In genomic region chr13:29566864-29567263, GRCh38 we compare ENCODE assay signal across 24 cellular contexts. TPM values are rescaled to one million over a fixed set of nuclear protein-coding genes. Genes with fewer than 3 reads are reported as not detected.
DNase-seq lines count a peak whose midpoint lies in the region; ATAC-seq, FAIRE-seq and TF ChIP-seq lines count a peak whose summit lies in the region.
"Had no signal": no experiment of that assay in that cellular context is flagged by ENCODE, and none has a peak within 500 bp of the region (broad histone marks: within the 10 kb centered on the region; RNA-seq: fewer than 3 reads in every experiment).

No MANE protein-coding gene starts in this region.

- ATAC-seq in GM21786 (IDR thresholded peaks at IDR 0.05; ENCODE audit: unreplicated experiment), result no peak
- ATAC-seq: left ventricle myocardium superior had no signal

- H3K4me3 ChIP-seq in keratinocyte (ENCODE audit: control insufficient read depth in 2 of 3, extremely low read depth in 1 of 3, insufficient read depth in 2 of 3, low read depth in 1 of 3, low read length in 3 of 3) (no peak overlapping the region), WERI-Rb-1 (ENCODE audit: low read depth, low read length) (no peak overlapping the region)
- H3K4me3 ChIP-seq: ovary, SJSA1, skin epidermis, upper lobe of left lung had no signal

- H3K9me1 ChIP-seq in keratinocyte (ENCODE audit: control insufficient read depth, extremely low read depth, insufficient read depth, low read length), result peaks cover 21% of the 10 kb centered on the region

- H3K27me3 ChIP-seq in keratinocyte (ENCODE audit: control insufficient read depth, extremely low read depth, insufficient read depth, low read length) (no peaks in the 10 kb centered on the region), WERI-Rb-1 (ENCODE audit: insufficient read depth, low read depth, severe bottlenecking) (no peaks in the 10 kb centered on the region)
- H3K27me3 ChIP-seq: ovary, SJSA1, upper lobe of left lung had no signal

- peaks cover 81% of the 10 kb centered on the region for H3K4me1 ChIP-seq in keratinocyte (ENCODE audit: control insufficient read depth, extremely low read depth, insufficient read depth, low read length)
- H3K4me1 ChIP-seq: upper lobe of left lung had no signal

- H4K20me1 ChIP-seq in keratinocyte (ENCODE audit: control insufficient read depth, extremely low read depth, insufficient read depth, low read length), result peaks cover 55% of the 10 kb centered on the region

- peaks cover 99% of the 10 kb centered on the region for H3K79me2 ChIP-seq in keratinocyte (ENCODE audit: control insufficient read depth, insufficient read depth, low read length)

- no peak for TF ChIP-seq CTCF in keratinocyte (optimal IDR thresholded peaks at IDR 0.05 in 1 of 3, IDR thresholded peaks at IDR 0.05 in 1 of 3, conservative IDR thresholded peaks at IDR 0.05 in 1 of 3; ENCODE audit: extremely low read depth in 1 of 3, insufficient read depth in 2 of 3, low read length in 3 of 3)
- TF ChIP-seq CTCF in WERI-Rb-1 (IDR thresholded peaks at IDR 0.05; ENCODE audit: low read depth, low read length), result no peak

- H3K9me3 ChIP-seq in keratinocyte (ENCODE audit: control insufficient read depth, low read depth, low read length), result no peaks in the 10 kb centered on the region
- H3K9me3 ChIP-seq in WERI-Rb-1 (ENCODE audit: severe bottlenecking), result no peaks in the 10 kb centered on the region
- H3K9me3 ChIP-seq: ovary, SJSA1, upper lobe of left lung had no signal

- no peak overlapping the region for H2AFZ ChIP-seq in keratinocyte (ENCODE audit: control insufficient read depth, low read length)

- H3K4me2 ChIP-seq in keratinocyte (ENCODE audit: control insufficient read depth, extremely low read depth, insufficient read depth, low read depth, low read length), result peak overlapping the region; percentile 68

- peaks cover 5 to 10% of the 10 kb centered on the region in 2 experiments for H3K36me3 ChIP-seq in keratinocyte (ENCODE audit: control insufficient read depth in 2 of 2, extremely low read depth in 1 of 2, insufficient read depth in 2 of 2, low read length in 2 of 2)
- H3K36me3 ChIP-seq in WERI-Rb-1, result no peaks in the 10 kb centered on the region
- H3K36me3 ChIP-seq: ovary, upper lobe of left lung had no signal

- DNase-seq in NCI-H2029 (lab: John Stamatoyannopoulos, UW) (peak; percentile 17), NCI-H2029 treated with DMSO at 0.1 percent for 48 hours (lab: John Stamatoyannopoulos, UW) (no peak), NCI-H128 (lab: John Stamatoyannopoulos, UW; ENCODE audit: unreplicated experiment) (peak; percentile 60), NCI-H510A treated with DMSO at 0.1 percent for 48 hours (lab: John Stamatoyannopoulos, UW) (peak; percentile 64), keratinocyte (ENCODE audit: low read depth, low spot score) (no peak), RCC 7860 (ENCODE audit: low spot score) (no peak), WERI-Rb-1 (no peak)
- DNase-seq: activated B cell treated with CpG ODN at 0.5 μM for 24 hours; activated CD4-positive, alpha-beta T cell treated with anti-CD3 and anti-CD28 coated beads, Interleukin-2, amount 50 U/mL, for 1 hour; activated naive CD4-positive, alpha-beta T cell treated with anti-CD3 and anti-CD28 coated beads for 36 hours; Calu3; central memory CD4-positive, alpha-beta T cell; foreskin fibroblast; IMR-90; left ventricle myocardium superior; ovary; retina; stimulated activated naive CD4-positive, alpha-beta T cell; upper lobe of left lung had no signal

- no peak overlapping the region for H3K27ac ChIP-seq in keratinocyte (ENCODE audit: control insufficient read depth, insufficient read depth, low read length)
- no peak overlapping the region for H3K27ac ChIP-seq in WERI-Rb-1
- H3K27ac ChIP-seq: ovary, SJSA1, upper lobe of left lung had no signal

- FAIRE-seq in keratinocyte (lab: Jason Lieb, UNC) (no peak), RCC 7860 (lab: Jason Lieb, UNC) (no peak)
- FAIRE-seq: A204.1, islet of Langerhans had no signal

- dilution Hi-C loops in keratinocyte (cut with MboI; ENCODE audit: extremely low pct_ligation_motif_present, low sequenced_read_pairs), result no loop called here

- H3K9ac ChIP-seq in keratinocyte (ENCODE audit: control insufficient read depth, extremely low read depth, insufficient read depth, low read length), result no peak overlapping the region

RNA-seq across cellular contexts. Expression of gene SLC7A1, which starts 28.6 kb away (rescaled TPM):
- polyA plus RNA-seq in keratinocyte, result 36.1 to 73.7 TPM (median 41.5 TPM) in 3 replicates
- 29.0 TPM for polyA plus RNA-seq in keratinocyte (2011; ENCODE audit: low read depth)
- polyA plus RNA-seq in keratinocyte (2011; cell fraction: cytosol; rRNA removed), result 29.0 and 29.6 TPM in 2 replicates
- 217 and 223 TPM in 2 replicates for polyA plus RNA-seq in keratinocyte (2011; cell fraction: nucleus; rRNA removed)
- polyA plus RNA-seq in keratinocyte (2012; ENCODE audit: low replicate concordance), result 51.2 and 86.6 TPM in 2 replicates
- polyA minus RNA-seq in keratinocyte, result 78.9 to 264 TPM (median 111 TPM) in 3 replicates
- polyA minus RNA-seq in keratinocyte (2011; cell fraction: cytosol; rRNA and poly(A)+ RNA removed), result 71.4 TPM
- 301 and 398 TPM in 2 replicates for polyA minus RNA-seq in keratinocyte (2011; cell fraction: nucleus; rRNA and poly(A)+ RNA removed)

Comparison
In these comparisons a context has a peak if more than half of its experiments do, and no peak if none do; other contexts are left out.
1. DNase-seq: peak in NCI-H2029 (single experiment), NCI-H128 (single experiment) and NCI-H510A treated with DMSO at 0.1 percent for 48 hours (single experiment); none in NCI-H2029 treated with DMSO at 0.1 percent for 48 hours (single experiment), keratinocyte (single experiment), RCC 7860 (single experiment) and WERI-Rb-1 (single experiment).